Comparison of ENCODE assay signal across 8 cellular contexts in the genomic region with DNA sequence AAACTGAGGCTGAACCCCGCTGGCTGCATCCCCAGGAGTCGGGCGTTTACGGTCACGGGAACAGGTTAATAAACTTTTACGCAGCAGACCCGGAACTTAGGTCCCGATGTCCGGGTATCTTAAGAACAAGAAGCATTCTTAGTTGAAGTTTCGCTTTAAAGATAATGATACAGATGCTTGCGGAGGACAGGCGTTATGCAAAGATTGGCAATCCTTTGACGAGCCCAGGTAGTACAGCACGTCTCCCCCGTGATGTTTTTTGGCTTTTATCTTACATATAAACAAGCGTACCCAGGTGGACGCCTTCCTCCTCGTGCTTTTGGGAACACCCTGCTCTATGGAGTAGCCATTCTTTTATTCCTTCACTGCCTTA. TPM values are rescaled to one million over a fixed set of nuclear protein-coding genes. Genes with fewer than 3 reads are reported as not detected.
DNase-seq lines count a peak whose midpoint lies in the region; ATAC-seq and TF ChIP-seq lines count a peak whose summit lies in the region.

No MANE protein-coding gene starts in this region.

- no peak overlapping the region for H2AFZ ChIP-seq in OCI-LY1 (ENCODE audit: low read length)
- peak overlapping the region; percentile 88 for H2AFZ ChIP-seq in neuronal stem cell (ENCODE audit: low read length)

- no peak overlapping the region for H2BK12ac ChIP-seq in neuronal stem cell (ENCODE audit: low read length)

- H4K91ac ChIP-seq in neuronal stem cell (ENCODE audit: low read depth, low read length, poor library complexity): no peak overlapping the region

- ATAC-seq in GM21390 (IDR thresholded peaks at IDR 0.05; ENCODE audit: unreplicated experiment) (no peak), HG03280 (IDR thresholded peaks at IDR 0.05; ENCODE audit: unreplicated experiment) (no peak)

- no peak overlapping the region for H3K14ac ChIP-seq in neuronal stem cell (ENCODE audit: low read length)

- in situ Hi-C loops in Caki2 (cut with HindIII; ENCODE audit: low pct_unique_long_range_greater_than_20kb, low sequenced_read_pairs): no loop called here

- no CpG with 5 or more reads among the region's 18 CpGs for WGBS in neuronal stem cell (ENCODE audit: extremely low coverage in 2 of 2, insufficient read length in 2 of 2, insufficient replicate concordance in 1 of 2), 2 donors

- no peak overlapping the region for H4K8ac ChIP-seq in neuronal stem cell (ENCODE audit: low read depth, low read length)

- peaks cover 22% of the 10 kb centered on the region for H3K79me1 ChIP-seq in neuronal stem cell (ENCODE audit: low read depth, low read length)

- peak overlapping the region; percentile 87 for H3K4ac ChIP-seq in neuronal stem cell (ENCODE audit: low read length)

- H3K4me1 ChIP-seq in OCI-LY1 (ENCODE audit: insufficient read depth, low read length, severe bottlenecking): peaks cover 41% of the 10 kb centered on the region
- H3K4me1 ChIP-seq in endocrine pancreas (ENCODE audit: control insufficient read depth, insufficient read depth, low read length): no peaks in the 10 kb centered on the region
- peaks cover 2 to 5% of the 10 kb centered on the region in 2 donors for H3K4me1 ChIP-seq in neuronal stem cell (ENCODE audit: control insufficient read depth in 2 of 2, insufficient read depth in 1 of 2, low read depth in 1 of 2, low read length in 2 of 2)

- peak overlapping the region; percentile 98 for H3K18ac ChIP-seq in neuronal stem cell (ENCODE audit: low read length)

- peak overlapping the region; percentile 96 for H2AK5ac ChIP-seq in neuronal stem cell (ENCODE audit: low read depth, low read length)

- H3K4me2 ChIP-seq in OCI-LY1 (ENCODE audit: low read length): peak overlapping the region; percentile 59
- peak overlapping the region; percentile 82 for H3K4me2 ChIP-seq in neuronal stem cell (ENCODE audit: insufficient read depth, low read length, poor library complexity, severe bottlenecking)

- intact Hi-C loops in posterior cingulate gyrus (cut with DNase I): no loop called here

- no peak overlapping the region for H3K23ac ChIP-seq in neuronal stem cell (ENCODE audit: low read depth, low read length, poor library complexity)

- H3K79me2 ChIP-seq in OCI-LY1 (ENCODE audit: insufficient read depth, low read length): no peaks in the 10 kb centered on the region

- DNase-seq in Caki2 (ENCODE audit: low read depth): peak; percentile 32
- DNase-seq in neuronal stem cell (ENCODE audit: low spot score): no peak
- DNase-seq in posterior cingulate gyrus: no peak
- DNase-seq in NCI-H446 treated with DMSO at 0.1 percent for 48 hours (lab: John Stamatoyannopoulos, UW): no peak

- H3K36me3 ChIP-seq in OCI-LY1 (ENCODE audit: insufficient read depth, low read length) (peaks cover 4% of the 10 kb centered on the region; the same call in 1 of the 2 replicates), endocrine pancreas (ENCODE audit: control insufficient read depth, insufficient read depth, low read length) (no peaks in the 10 kb centered on the region), neuronal stem cell (replicated peaks in 1 of 2; ENCODE audit: control insufficient read depth in 2 of 2, insufficient read depth in 2 of 2, low read length in 2 of 2) (peaks cover 2 to 21% of the 10 kb centered on the region in 2 donors)

- H2BK15ac ChIP-seq in neuronal stem cell (ENCODE audit: low read length): no peak overlapping the region

- no peaks in the 10 kb centered on the region for H3K9me2 ChIP-seq in OCI-LY1 (ENCODE audit: low read depth, low read length)

- H3K4me3 ChIP-seq in OCI-LY1 (ENCODE audit: low read depth, low read length, poor library complexity, severe bottlenecking) (peak overlapping the region; percentile 70), endocrine pancreas (ENCODE audit: control insufficient read depth, insufficient read depth, low read length) (no peak overlapping the region), neuronal stem cell (ENCODE audit: low read length in 2 of 2) (peak overlapping the region; percentile 78 to 81)

- no peaks in the 10 kb centered on the region for H4K20me1 ChIP-seq in OCI-LY1 (ENCODE audit: insufficient read depth, low read length)

- TF ChIP-seq CTCF in OCI-LY1 (IDR thresholded peaks at IDR 0.05; ENCODE audit: low read length): no peak

- H3F3A ChIP-seq in OCI-LY1 (ENCODE audit: insufficient read depth, low read length): no peaks in the 10 kb centered on the region

- H2BK5ac ChIP-seq in neuronal stem cell (ENCODE audit: low read length): peak overlapping the region; percentile 61

- H3K27me3 ChIP-seq in OCI-LY1 (ENCODE audit: insufficient read depth, low read length) (no peaks in the 10 kb centered on the region), endocrine pancreas (ENCODE audit: control insufficient read depth, insufficient read depth, low read length) (no peaks in the 10 kb centered on the region), neuronal stem cell (ENCODE audit: control insufficient read depth in 3 of 3, insufficient read depth in 3 of 3, low read depth in 1 of 3, low read length in 3 of 3) (no peaks in the 10 kb centered on the region)

- H3K9me3 ChIP-seq in OCI-LY1 (ENCODE audit: low read length): peaks cover 7% of the 10 kb centered on the region
- no peaks in the 10 kb centered on the region for H3K9me3 ChIP-seq in endocrine pancreas (ENCODE audit: control insufficient read depth, low read length)
- peaks cover 7 to 21% of the 10 kb centered on the region in 2 donors for H3K9me3 ChIP-seq in neuronal stem cell (replicated peaks in 1 of 2; ENCODE audit: control insufficient read depth in 2 of 2, insufficient read depth in 1 of 2, low read depth in 1 of 2, low read length in 2 of 2)

- H3K27ac ChIP-seq in OCI-LY1 (ENCODE audit: low read depth, low read length, poor library complexity, severe bottlenecking) (peak overlapping the region; percentile 46), neuronal stem cell (replicated peaks; ENCODE audit: low read length) (no peak overlapping the region)

- H3K9ac ChIP-seq in OCI-LY1 (ENCODE audit: low read length) (peak overlapping the region; percentile 61), endocrine pancreas (ENCODE audit: control insufficient read depth, insufficient read depth, low read length) (peak overlapping the region; percentile 90), neuronal stem cell (ENCODE audit: low read depth, low read length, poor library complexity) (peak overlapping the region; percentile 96)

- H2BK120ac ChIP-seq in neuronal stem cell (ENCODE audit: low read depth, low read length): peak overlapping the region; percentile 92

RNA-seq across cellular contexts. Expression of gene TOLLIP, which starts 0.9 kb away (rescaled TPM):
- total RNA-seq in Caki2 (2014; rRNA removed; shearing (Covaris generic); ENCODE audit: low replicate concordance): 18.3 and 23.2 TPM in 2 replicates
- polyA plus RNA-seq in neuronal stem cell (2013, experiment 1 of 2): 16.5 TPM
- polyA plus RNA-seq in neuronal stem cell (2013, experiment 2 of 2): 15.3 TPM
